In genomic region chr2:105377871-105378270, GRCh38 we compare ENCODE assay signal across 1 cellular context.
TF ChIP-seq lines count a peak whose summit lies in the region.

No MANE protein-coding gene starts in this region.

TF ChIP-seq in K562, 482 proteins besides CTCF, POLR2A, EP300 and RAD21:
- TF ChIP-seq ARID2 (IDR thresholded peaks at IDR 0.05) (0 out of 2 replicates have a peak, but pooled peaks have one; percentile 10), ZSCAN29 (IDR thresholded peaks at IDR 0.05) (no peak), REST (CRISPR knock-in tag; IDR thresholded peaks at IDR 0.05; ENCODE audit: low read depth) (no peak), DEAF1 (CRISPR knock-in tag; IDR thresholded peaks at IDR 0.05) (peak; percentile 21; the same call in 1 of the 2 replicates), ESRRA (IDR thresholded peaks at IDR 0.05; ENCODE audit: borderline replicate concordance, low read depth) (peak; percentile 95)
